11 cellular contexts compared by ENCODE assay signal in the genomic region with DNA sequence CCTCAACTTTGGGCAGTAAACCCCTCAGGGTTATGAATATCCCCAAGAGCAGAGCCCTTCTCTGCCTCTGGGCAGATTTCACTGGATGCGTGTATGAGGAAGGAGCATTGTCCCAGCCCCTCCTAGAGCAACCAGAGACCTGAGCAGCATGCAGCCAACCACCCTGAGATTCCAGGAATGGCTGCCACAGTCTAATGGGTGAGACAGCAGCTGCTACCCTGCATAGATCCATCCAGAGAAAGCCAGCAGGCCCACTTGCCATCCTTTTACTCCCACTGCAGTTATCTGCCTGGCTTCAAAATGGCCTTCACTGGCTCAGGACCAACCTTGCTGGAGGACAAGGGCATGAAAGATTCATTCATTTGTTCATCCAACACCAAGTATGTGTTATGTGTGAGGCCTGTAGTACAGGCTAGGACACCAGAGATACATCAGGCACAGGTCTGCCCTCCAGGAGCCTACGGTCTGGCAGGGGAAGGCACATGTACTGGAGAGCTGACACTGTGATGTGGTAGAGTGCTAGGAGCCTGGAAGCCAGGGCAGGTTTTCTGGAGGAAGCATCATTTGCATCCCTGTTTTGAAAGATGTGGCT. TPM values are rescaled to one million over a fixed set of nuclear protein-coding genes. Genes with fewer than 3 reads are reported as not detected.
DNase-seq lines count a peak whose midpoint lies in the region; ATAC-seq and TF ChIP-seq lines count a peak whose summit lies in the region.
"Had no signal": no experiment of that assay in that cellular context is flagged by ENCODE, and none has a peak within 500 bp of the region (broad histone marks: within the 10 kb centered on the region; RNA-seq: fewer than 3 reads in every experiment).

No MANE protein-coding gene starts in this region.

- no peaks in the 10 kb centered on the region for H3K9me3 Mint-ChIP-seq in CD8-positive, alpha-beta memory T cell
- H3K9me3 Mint-ChIP-seq in endothelial cell (ENCODE audit: unreplicated experiment): no peaks in the 10 kb centered on the region

- POLR2A ChIA-PET in CD8-positive, alpha-beta memory T cell (lab: Charles Lee): interaction anchor here (1.2 to 5.3 kb wide), 3 partner anchors 9 to 27 kb away, joined by 3 to 25 read pairs (median 6); partner anchors contain the start of gene VSIR
- POLR2A ChIA-PET in RWPE1 (lab: Yijun Ruan, JAX; ENCODE audit: low non-redundant PET): no interaction called here

- H3K9ac ChIP-seq in trophoblast cell (ENCODE audit: low read length): no peak overlapping the region

- H2AFZ ChIP-seq in trophoblast cell (ENCODE audit: insufficient read depth, low read length, poor library complexity): no peak overlapping the region

- no peak overlapping the region for H4K91ac ChIP-seq in trophoblast cell (ENCODE audit: low read depth, low read length)

- H3K27me3 Mint-ChIP-seq in CD8-positive, alpha-beta memory T cell: no peaks in the 10 kb centered on the region
- H3K27me3 Mint-ChIP-seq in endothelial cell (ENCODE audit: unreplicated experiment): peaks cover 10% of the 10 kb centered on the region

- CTCF ChIA-PET in CD8-positive, alpha-beta memory T cell (lab: Charles Lee): interaction anchor here (1.2 to 10.4 kb wide), 7 partner anchors 9 to 66 kb away, joined by 3 to 152 read pairs (median 10); partner anchors contain the start of gene VSIR
- CTCF ChIA-PET in RWPE1 (lab: Yijun Ruan, JAX): interaction anchor here (0.6 kb wide), 1 partner anchor 262 kb away, joined by 3 read pairs; no protein-coding TSS in a partner anchor

- peak overlapping the region; percentile 88 to 99 (median 95) for H3K27ac Mint-ChIP-seq in CD8-positive, alpha-beta memory T cell
- H3K27ac Mint-ChIP-seq in endothelial cell (ENCODE audit: unreplicated experiment): peak overlapping the region; percentile 17

- H3K14ac ChIP-seq in trophoblast cell (ENCODE audit: low read length): no peak overlapping the region

- H3K79me2 ChIP-seq in trophoblast cell (ENCODE audit: control insufficient read depth, insufficient read depth, low read length, poor library complexity): no peaks in the 10 kb centered on the region

- peaks cover 0 to 16% (median 5%) of the 10 kb centered on the region in 3 donors for H3K36me3 Mint-ChIP-seq in CD8-positive, alpha-beta memory T cell
- peaks cover 8% of the 10 kb centered on the region for H3K36me3 Mint-ChIP-seq in endothelial cell (ENCODE audit: low read depth, unreplicated experiment)

- H3K36me3 ChIP-seq in CD8-positive, alpha-beta memory T cell (ENCODE audit: insufficient read depth, low read length): no peaks in the 10 kb centered on the region
- no peaks in the 10 kb centered on the region for H3K36me3 ChIP-seq in trophoblast cell (ENCODE audit: control insufficient read depth in 1 of 2, insufficient read depth in 2 of 2, low read length in 2 of 2)

- ATAC-seq in HG02840 (IDR thresholded peaks at IDR 0.05; ENCODE audit: low FRiP score, unreplicated experiment) (no peak), GM21576 (IDR thresholded peaks at IDR 0.05; ENCODE audit: unreplicated experiment) (no peak)

- TF ChIP-seq CTCF in RWPE1 (conservative IDR thresholded peaks at IDR 0.05; ENCODE audit: low read depth): no peak
- no peak for TF ChIP-seq CTCF in endothelial cell (IDR thresholded peaks at IDR 0.05; ENCODE audit: unreplicated experiment)

- peaks cover 100% of the 10 kb centered on the region for H3K4me1 ChIP-seq in CD8-positive, alpha-beta memory T cell (ENCODE audit: insufficient read depth, low read length)
- peaks cover 6 to 10% of the 10 kb centered on the region in 2 experiments for H3K4me1 ChIP-seq in trophoblast cell (ENCODE audit: control insufficient read depth in 1 of 2, insufficient read depth in 2 of 2, low read length in 2 of 2)

- no peak overlapping the region for H4K8ac ChIP-seq in trophoblast cell (ENCODE audit: low read depth, low read length)

- peak overlapping the region; percentile 60 for H3K27ac ChIP-seq in CD8-positive, alpha-beta memory T cell (ENCODE audit: low read depth, low read length)
- H3K27ac ChIP-seq in RWPE1: peak overlapping the region; percentile 88
- no peak overlapping the region for H3K27ac ChIP-seq in trophoblast cell (ENCODE audit: low read depth, low read length)

- H3K4me2 ChIP-seq in trophoblast cell (ENCODE audit: low read length): no peak overlapping the region

- H3K18ac ChIP-seq in trophoblast cell (ENCODE audit: low read length): no peak overlapping the region

- no peak for DNase-seq in CD8-positive, alpha-beta memory T cell
- DNase-seq in RWPE1 (ENCODE audit: low spot score): no peak
- no peak for DNase-seq in endothelial cell (ENCODE audit: low spot score)
- no peak for DNase-seq in trophoblast cell
- DNase-seq in NCI-H524 treated with DMSO at 0.1 percent for 48 hours (lab: John Stamatoyannopoulos, UW): no peak
- no peak for DNase-seq in DMS79 treated with DMSO at 0.1 percent for 48 hours (lab: John Stamatoyannopoulos, UW)
- DNase-seq: NCI-H2029 had no signal

- peaks cover 100% of the 10 kb centered on the region in 3 donors for H3K4me1 Mint-ChIP-seq in CD8-positive, alpha-beta memory T cell
- peaks cover 42% of the 10 kb centered on the region for H3K4me1 Mint-ChIP-seq in endothelial cell (ENCODE audit: unreplicated experiment)

- peak overlapping the region; percentile 20 for H3K4me3 ChIP-seq in CD8-positive, alpha-beta memory T cell (ENCODE audit: low read length)
- H3K4me3 ChIP-seq in trophoblast cell (ENCODE audit: low read depth, low read length): peak overlapping the region; percentile 8

- no CpG with 5 or more reads among the region's 2 CpGs for WGBS in trophoblast cell (ENCODE audit: extremely low coverage, insufficient coverage, insufficient read length)

- peak overlapping the region in 6 of 7 donors; percentile 48 to 72 (median 62) for H3K4me3 Mint-ChIP-seq in CD8-positive, alpha-beta memory T cell
- H3K4me3 Mint-ChIP-seq in endothelial cell (ENCODE audit: unreplicated experiment): no peak overlapping the region

- no peaks in the 10 kb centered on the region for H3K9me3 ChIP-seq in CD8-positive, alpha-beta memory T cell (ENCODE audit: low read length)
- H3K9me3 ChIP-seq in trophoblast cell (ENCODE audit: insufficient read depth, low read depth, low read length): peaks cover 5% of the 10 kb centered on the region

- H2BK12ac ChIP-seq in trophoblast cell (ENCODE audit: low read length): no peak overlapping the region

- no peaks in the 10 kb centered on the region for H3K79me1 ChIP-seq in trophoblast cell (ENCODE audit: low read length)

- H2AK5ac ChIP-seq in trophoblast cell (ENCODE audit: low read length): no peak overlapping the region

- H2BK5ac ChIP-seq in trophoblast cell (ENCODE audit: low read depth, low read length, poor library complexity): no peak overlapping the region

- H3K4ac ChIP-seq in trophoblast cell (ENCODE audit: low read depth, low read length): no peak overlapping the region

- H2BK120ac ChIP-seq in trophoblast cell (ENCODE audit: insufficient read depth, low read length, poor library complexity): no peak overlapping the region

- no peaks in the 10 kb centered on the region for H3K27me3 ChIP-seq in CD8-positive, alpha-beta memory T cell (ENCODE audit: insufficient read depth, low read length, poor library complexity, severe bottlenecking)
- H3K27me3 ChIP-seq in trophoblast cell (ENCODE audit: insufficient read depth, low read length): no peaks in the 10 kb centered on the region

- no peak overlapping the region for H3K23ac ChIP-seq in trophoblast cell (ENCODE audit: low read length)

- H4K12ac ChIP-seq in trophoblast cell (ENCODE audit: low read depth, low read length): no peak overlapping the region

RNA-seq across cellular contexts. Expression of gene C10orf105, which starts 26.2 kb away (rescaled TPM):
- under 1 TPM; 0.04 to 0.11 TPM for total RNA-seq in CD8-positive, alpha-beta memory T cell
- 0.23 TPM for polyA plus RNA-seq in CD8-positive, alpha-beta memory T cell
- 0.15 TPM for total RNA-seq in endothelial cell (ENCODE audit: unreplicated experiment)
- 0.01 and 0.03 TPM in 2 replicates for polyA plus RNA-seq in trophoblast cell (2013)
- total RNA-seq: bronchial epithelial cell had no signal

RNA-seq across cellular contexts. Expression of gene VSIR, which starts 27.6 kb away (rescaled TPM):
- total RNA-seq in CD8-positive, alpha-beta memory T cell: 10 to 100 TPM; 59.6 to 61.4 TPM
- 349 TPM for polyA plus RNA-seq in CD8-positive, alpha-beta memory T cell
- 86.1 TPM for total RNA-seq in endothelial cell (ENCODE audit: unreplicated experiment)
- polyA plus RNA-seq in trophoblast cell (2013): 38.2 and 43.6 TPM in 2 replicates
- polyA plus RNA-seq: neural cell had no signal
